10 cellular contexts compared by ENCODE assay signal in the genomic region with DNA sequence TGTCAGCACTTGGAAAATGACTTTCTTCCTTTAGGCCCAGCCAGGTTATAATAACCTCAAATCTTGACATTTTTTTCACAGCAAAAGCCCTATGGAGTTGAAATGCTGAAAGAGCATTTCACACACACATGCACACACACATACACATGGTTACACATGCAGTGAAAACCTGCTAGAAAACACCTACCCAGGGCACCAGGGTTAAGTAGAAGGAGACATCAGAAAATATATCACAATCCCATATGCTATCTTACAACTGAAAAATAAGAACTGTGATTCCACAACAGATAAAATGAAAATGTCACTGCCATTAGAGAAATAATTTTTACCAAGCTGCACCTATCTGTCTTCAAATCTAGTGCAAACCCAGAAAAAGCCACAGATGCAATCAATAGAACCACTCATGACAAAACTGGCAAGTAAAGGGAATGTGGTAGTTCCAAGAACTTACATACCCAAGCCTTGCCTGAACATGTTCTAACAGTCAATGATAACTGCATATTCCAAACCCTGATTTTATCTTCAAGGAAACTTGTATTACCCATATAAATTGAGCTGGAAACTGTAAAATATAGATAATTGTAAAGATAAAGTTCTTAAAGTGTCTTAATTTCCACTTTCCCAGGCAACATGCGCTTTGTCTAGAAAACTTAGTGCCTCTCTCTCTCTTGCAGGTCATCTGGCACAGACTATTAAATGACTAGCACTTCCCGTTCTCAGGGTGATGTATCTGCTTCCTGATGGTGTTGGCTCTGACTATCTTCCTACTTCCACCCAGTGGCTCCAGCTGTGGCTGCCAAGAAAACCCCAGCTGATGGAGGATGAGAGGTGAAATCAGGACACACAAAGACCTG.
DNase-seq lines count a peak whose midpoint lies in the region; ATAC-seq and TF ChIP-seq lines count a peak whose summit lies in the region.
"Had no signal": no experiment of that assay in that cellular context is flagged by ENCODE, and none has a peak within 500 bp of the region (broad histone marks: within the 10 kb centered on the region; RNA-seq: fewer than 3 reads in every experiment).

No MANE protein-coding gene starts in this region.

- H3K4me1 Mint-ChIP-seq in T-helper 17 cell (peaks cover 26% of the 10 kb centered on the region), type B pancreatic cell (ENCODE audit: unreplicated experiment) (no peaks in the 10 kb centered on the region)

- peak overlapping the region; percentile 36 for H3K4me3 Mint-ChIP-seq in T-helper 17 cell
- no peak overlapping the region for H3K4me3 Mint-ChIP-seq in type B pancreatic cell

- peaks cover 2% of the 10 kb centered on the region for H3K36me3 Mint-ChIP-seq in T-helper 17 cell (ENCODE audit: low read depth)
- no peaks in the 10 kb centered on the region for H3K36me3 Mint-ChIP-seq in type B pancreatic cell

- no peak overlapping the region for H3K4me3 ChIP-seq in right atrium auricular region
- H3K4me3 ChIP-seq: upper lobe of left lung had no signal

- no peaks in the 10 kb centered on the region for H3K36me3 ChIP-seq in right atrium auricular region
- H3K36me3 ChIP-seq: upper lobe of left lung had no signal

- ATAC-seq in Right ventricle myocardium inferior (peak; percentile 70), T-helper 17 cell (peak; percentile 75), left cardiac atrium (peak; percentile 88), GM18519 (IDR thresholded peaks at IDR 0.05; ENCODE audit: low FRiP score, unreplicated experiment) (no peak)

- peaks cover 0 to 10% of the 10 kb centered on the region in 2 donors for H3K4me1 ChIP-seq in right atrium auricular region

- intact Hi-C loops in Right ventricle myocardium inferior (cut with DNase I) = no loop called here
- intact Hi-C loops in left cardiac atrium (cut with DNase I) = no loop called here
- intact Hi-C loops in head of caudate nucleus (cut with DNase I) = no loop called here

- H3K27ac Mint-ChIP-seq in T-helper 17 cell (peak overlapping the region; percentile 62), type B pancreatic cell (peak overlapping the region; percentile 10)

- H3K9me3 ChIP-seq in right atrium auricular region (no peaks in the 10 kb centered on the region), T-helper 17 cell (ENCODE audit: control insufficient read depth, low read length, poor library complexity, severe bottlenecking) (no peaks in the 10 kb centered on the region)
- H3K9me3 ChIP-seq: upper lobe of left lung had no signal

- TF ChIP-seq CTCF in right atrium auricular region (IDR thresholded peaks at IDR 0.05) (no peak), type B pancreatic cell (conservative IDR thresholded peaks at IDR 0.05) (no peak)

- H3K9me3 Mint-ChIP-seq in type B pancreatic cell = peaks cover under 1% of the 10 kb centered on the region

- no peaks in the 10 kb centered on the region for H3K27me3 ChIP-seq in right atrium auricular region
- H3K27me3 ChIP-seq: upper lobe of left lung had no signal

- H3K27me3 Mint-ChIP-seq in T-helper 17 cell (no peaks in the 10 kb centered on the region), type B pancreatic cell (no peaks in the 10 kb centered on the region)

- H3K27ac ChIP-seq in right atrium auricular region = no peak overlapping the region
- H3K27ac ChIP-seq: C4-2B, upper lobe of left lung had no signal

- DNase-seq in Right ventricle myocardium inferior (ENCODE audit: missing footprints) (peak; percentile 53), right atrium auricular region (ENCODE audit: low spot score) (no peak), T-helper 17 cell (no peak), left cardiac atrium (peak; percentile 36), type B pancreatic cell (ENCODE audit: extremely low spot score, unreplicated experiment) (no peak), NCI-H69 (lab: John Stamatoyannopoulos, UW) (no peak), head of caudate nucleus (no peak)
- DNase-seq: upper lobe of left lung had no signal

Comparison
In these comparisons a context has a peak if more than half of its experiments do, and no peak if none do; other contexts are left out.
1. DNase-seq: peak in Right ventricle myocardium inferior (single experiment) and left cardiac atrium (single experiment); none in right atrium auricular region (single experiment), T-helper 17 cell (0 of 3), type B pancreatic cell (single experiment), NCI-H69 (single experiment) and head of caudate nucleus (0 of 42).